1 cellular context compared by ENCODE assay signal in the genomic region with DNA sequence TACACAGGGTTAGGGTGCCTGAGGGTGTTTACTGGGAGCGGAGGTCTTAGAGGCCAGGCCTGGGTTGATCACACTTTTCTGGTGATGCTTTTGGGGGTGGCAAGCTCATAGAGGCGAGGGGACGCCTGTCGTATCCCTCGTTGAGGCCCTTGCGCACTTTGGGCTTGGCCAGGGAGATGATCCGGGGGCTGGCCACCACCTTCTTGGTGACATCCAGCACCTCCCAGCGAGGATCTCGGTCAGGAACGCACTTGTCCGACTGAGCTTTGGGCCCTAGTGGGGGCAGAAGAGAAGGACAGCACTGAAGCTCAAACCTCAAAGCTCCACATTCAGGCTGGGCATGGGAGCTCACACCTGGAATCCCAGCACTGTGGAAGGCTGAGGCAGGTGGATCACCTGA.
TF ChIP-seq lines count a peak whose summit lies in the region.

No MANE protein-coding gene starts in this region.

TF ChIP-seq in HepG2, 621 proteins besides CTCF, POLR2A, EP300 and RAD21 (continued from another document):
- TF ChIP-seq, protein P1, sequence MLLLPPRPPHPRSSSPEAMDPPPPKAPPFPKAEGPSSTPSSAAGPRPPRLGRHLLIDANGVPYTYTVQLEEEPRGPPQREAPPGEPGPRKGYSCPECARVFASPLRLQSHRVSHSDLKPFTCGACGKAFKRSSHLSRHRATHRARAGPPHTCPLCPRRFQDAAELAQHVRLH (CRISPR knock-in tag; IDR thresholded peaks at IDR 0.05; ENCODE audit: borderline replicate concordance, low read depth), result no peak
- TF ChIP-seq ZNF768 (CRISPR knock-in tag; IDR thresholded peaks at IDR 0.05) (no peak), ZNF605 (CRISPR knock-in tag; IDR thresholded peaks at IDR 0.05) (no peak), ZNF138 (CRISPR knock-in tag; IDR thresholded peaks at IDR 0.05; ENCODE audit: low read depth) (no peak), CBX5 (CRISPR knock-in tag; IDR thresholded peaks at IDR 0.05; ENCODE audit: borderline replicate concordance) (no peak), HMG20A (CRISPR knock-in tag; IDR thresholded peaks at IDR 0.05; ENCODE audit: borderline replicate concordance) (no peak), HOXA7 (CRISPR knock-in tag; IDR thresholded peaks at IDR 0.05) (no peak), ZNF260 (CRISPR knock-in tag; IDR thresholded peaks at IDR 0.05; ENCODE audit: borderline replicate concordance, low read depth) (no peak), PHF20 (CRISPR knock-in tag; IDR thresholded peaks at IDR 0.05) (no peak)
- TF ChIP-seq, protein P2, sequence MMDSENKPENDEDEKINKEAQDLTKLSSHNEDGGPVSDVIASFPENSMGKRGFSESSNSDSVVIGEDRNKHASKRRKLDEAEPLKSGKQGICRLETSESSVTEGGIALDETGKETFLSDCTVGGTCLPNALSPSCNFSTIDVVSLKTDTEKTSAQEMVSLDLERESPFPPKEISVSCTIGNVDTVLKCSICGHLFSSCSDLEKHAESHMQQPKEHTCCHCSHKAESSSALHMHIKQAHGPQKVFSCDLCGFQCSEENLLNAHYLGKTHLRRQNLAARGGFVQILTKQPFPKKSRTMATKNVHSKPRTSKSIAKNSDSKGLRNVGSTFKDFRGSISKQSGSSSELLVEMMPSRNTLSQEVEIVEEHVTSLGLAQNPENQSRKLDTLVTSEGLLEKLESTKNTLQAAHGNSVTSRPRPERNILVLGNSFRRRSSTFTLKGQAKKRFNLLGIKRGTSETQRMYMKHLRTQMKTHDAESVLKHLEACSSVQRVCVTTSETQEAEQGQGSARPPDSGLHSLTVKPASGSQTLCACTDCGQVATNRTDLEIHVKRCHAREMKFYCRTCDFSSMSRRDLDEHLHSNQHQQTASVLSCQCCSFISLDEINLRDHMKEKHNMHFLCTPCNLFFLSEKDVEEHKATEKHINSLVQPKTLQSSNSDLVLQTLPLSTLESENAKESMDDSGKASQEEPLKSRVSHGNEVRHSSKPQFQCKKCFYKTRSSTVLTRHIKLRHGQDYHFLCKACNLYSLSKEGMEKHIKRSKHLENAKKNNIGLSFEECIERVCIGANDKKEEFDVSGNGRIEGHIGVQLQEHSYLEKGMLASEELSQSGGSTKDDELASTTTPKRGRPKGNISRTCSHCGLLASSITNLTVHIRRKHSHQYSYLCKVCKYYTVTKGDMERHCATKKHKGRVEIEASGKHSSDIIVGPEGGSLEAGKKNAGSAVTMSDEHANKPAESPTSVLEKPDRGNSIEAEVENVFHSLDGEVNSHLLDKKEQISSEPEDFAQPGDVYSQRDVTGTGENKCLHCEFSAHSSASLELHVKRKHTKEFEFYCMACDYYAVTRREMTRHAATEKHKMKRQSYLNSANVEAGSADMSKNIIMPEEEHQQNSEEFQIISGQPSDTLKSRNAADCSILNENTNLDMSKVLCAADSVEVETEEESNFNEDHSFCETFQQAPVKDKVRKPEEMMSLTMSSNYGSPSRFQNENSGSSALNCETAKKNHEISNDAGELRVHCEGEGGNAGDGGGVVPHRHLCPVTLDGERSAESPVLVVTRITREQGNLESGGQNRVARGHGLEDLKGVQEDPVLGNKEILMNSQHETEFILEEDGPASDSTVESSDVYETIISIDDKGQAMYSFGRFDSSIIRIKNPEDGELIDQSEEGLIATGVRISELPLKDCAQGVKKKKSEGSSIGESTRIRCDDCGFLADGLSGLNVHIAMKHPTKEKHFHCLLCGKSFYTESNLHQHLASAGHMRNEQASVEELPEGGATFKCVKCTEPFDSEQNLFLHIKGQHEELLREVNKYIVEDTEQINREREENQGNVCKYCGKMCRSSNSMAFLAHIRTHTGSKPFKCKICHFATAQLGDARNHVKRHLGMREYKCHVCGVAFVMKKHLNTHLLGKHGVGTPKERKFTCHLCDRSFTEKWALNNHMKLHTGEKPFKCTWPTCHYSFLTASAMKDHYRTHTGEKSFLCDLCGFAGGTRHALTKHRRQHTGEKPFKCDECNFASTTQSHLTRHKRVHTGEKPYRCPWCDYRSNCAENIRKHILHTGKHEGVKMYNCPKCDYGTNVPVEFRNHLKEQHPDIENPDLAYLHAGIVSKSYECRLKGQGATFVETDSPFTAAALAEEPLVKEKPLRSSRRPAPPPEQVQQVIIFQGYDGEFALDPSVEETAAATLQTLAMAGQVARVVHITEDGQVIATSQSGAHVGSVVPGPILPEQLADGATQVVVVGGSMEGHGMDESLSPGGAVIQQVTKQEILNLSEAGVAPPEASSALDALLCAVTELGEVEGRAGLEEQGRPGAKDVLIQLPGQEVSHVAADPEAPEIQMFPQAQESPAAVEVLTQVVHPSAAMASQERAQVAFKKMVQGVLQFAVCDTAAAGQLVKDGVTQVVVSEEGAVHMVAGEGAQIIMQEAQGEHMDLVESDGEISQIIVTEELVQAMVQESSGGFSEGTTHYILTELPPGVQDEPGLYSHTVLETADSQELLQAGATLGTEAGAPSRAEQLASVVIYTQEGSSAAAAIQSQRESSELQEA (CRISPR knock-in tag; IDR thresholded peaks at IDR 0.05; ENCODE audit: not compliant biosample characterization), result no peak
- TF ChIP-seq, protein P3, sequence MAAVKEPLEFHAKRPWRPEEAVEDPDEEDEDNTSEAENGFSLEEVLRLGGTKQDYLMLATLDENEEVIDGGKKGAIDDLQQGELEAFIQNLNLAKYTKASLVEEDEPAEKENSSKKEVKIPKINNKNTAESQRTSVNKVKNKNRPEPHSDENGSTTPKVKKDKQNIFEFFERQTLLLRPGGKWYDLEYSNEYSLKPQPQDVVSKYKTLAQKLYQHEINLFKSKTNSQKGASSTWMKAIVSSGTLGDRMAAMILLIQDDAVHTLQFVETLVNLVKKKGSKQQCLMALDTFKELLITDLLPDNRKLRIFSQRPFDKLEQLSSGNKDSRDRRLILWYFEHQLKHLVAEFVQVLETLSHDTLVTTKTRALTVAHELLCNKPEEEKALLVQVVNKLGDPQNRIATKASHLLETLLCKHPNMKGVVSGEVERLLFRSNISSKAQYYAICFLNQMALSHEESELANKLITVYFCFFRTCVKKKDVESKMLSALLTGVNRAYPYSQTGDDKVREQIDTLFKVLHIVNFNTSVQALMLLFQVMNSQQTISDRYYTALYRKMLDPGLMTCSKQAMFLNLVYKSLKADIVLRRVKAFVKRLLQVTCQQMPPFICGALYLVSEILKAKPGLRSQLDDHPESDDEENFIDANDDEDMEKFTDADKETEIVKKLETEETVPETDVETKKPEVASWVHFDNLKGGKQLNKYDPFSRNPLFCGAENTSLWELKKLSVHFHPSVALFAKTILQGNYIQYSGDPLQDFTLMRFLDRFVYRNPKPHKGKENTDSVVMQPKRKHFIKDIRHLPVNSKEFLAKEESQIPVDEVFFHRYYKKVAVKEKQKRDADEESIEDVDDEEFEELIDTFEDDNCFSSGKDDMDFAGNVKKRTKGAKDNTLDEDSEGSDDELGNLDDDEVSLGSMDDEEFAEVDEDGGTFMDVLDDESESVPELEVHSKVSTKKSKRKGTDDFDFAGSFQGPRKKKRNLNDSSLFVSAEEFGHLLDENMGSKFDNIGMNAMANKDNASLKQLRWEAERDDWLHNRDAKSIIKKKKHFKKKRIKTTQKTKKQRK (IDR thresholded peaks at IDR 0.05; ENCODE audit: low read length), result no peak
- TF ChIP-seq, protein P4, sequence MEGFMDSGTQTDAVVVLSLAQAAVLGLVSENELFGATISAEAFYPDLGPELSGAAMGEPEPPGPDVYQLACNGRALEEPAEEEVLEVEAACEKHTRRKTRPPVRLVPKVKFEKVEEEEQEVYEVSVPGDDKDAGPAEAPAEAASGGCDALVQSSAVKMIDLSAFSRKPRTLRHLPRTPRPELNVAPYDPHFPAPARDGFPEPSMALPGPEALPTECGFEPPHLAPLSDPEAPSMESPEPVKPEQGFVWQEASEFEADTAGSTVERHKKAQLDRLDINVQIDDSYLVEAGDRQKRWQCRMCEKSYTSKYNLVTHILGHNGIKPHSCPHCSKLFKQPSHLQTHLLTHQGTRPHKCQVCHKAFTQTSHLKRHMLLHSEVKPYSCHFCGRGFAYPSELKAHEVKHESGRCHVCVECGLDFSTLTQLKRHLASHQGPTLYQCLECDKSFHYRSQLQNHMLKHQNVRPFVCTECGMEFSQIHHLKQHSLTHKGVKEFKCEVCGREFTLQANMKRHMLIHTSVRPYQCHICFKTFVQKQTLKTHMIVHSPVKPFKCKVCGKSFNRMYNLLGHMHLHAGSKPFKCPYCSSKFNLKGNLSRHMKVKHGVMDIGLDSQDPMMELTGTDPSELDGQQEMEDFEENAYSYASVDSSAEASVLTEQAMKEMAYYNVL (CRISPR knock-in tag; IDR thresholded peaks at IDR 0.05; ENCODE audit: borderline replicate concordance), result no peak
- TF ChIP-seq, protein P5, sequence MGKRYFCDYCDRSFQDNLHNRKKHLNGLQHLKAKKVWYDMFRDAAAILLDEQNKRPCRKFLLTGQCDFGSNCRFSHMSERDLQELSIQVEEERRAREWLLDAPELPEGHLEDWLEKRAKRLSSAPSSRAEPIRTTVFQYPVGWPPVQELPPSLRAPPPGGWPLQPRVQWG (CRISPR knock-in tag; IDR thresholded peaks at IDR 0.05; ENCODE audit: borderline replicate concordance, low read depth), result no peak
